Comparison of ENCODE assay signal across 1 cellular context in genomic region chr1:17122449-17123194, GRCh38.
TF ChIP-seq lines count a peak whose summit lies in the region.

No MANE protein-coding gene starts in this region.

TF ChIP-seq in HEK293, 187 proteins besides CTCF, POLR2A, EP300 and RAD21 (continued from another document):
- TF ChIP-seq, protein P1, sequence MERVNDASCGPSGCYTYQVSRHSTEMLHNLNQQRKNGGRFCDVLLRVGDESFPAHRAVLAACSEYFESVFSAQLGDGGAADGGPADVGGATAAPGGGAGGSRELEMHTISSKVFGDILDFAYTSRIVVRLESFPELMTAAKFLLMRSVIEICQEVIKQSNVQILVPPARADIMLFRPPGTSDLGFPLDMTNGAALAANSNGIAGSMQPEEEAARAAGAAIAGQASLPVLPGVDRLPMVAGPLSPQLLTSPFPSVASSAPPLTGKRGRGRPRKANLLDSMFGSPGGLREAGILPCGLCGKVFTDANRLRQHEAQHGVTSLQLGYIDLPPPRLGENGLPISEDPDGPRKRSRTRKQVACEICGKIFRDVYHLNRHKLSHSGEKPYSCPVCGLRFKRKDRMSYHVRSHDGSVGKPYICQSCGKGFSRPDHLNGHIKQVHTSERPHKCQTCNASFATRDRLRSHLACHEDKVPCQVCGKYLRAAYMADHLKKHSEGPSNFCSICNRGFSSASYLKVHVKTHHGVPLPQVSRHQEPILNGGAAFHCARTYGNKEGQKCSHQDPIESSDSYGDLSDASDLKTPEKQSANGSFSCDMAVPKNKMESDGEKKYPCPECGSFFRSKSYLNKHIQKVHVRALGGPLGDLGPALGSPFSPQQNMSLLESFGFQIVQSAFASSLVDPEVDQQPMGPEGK (tag by site-specific recombination; IDR thresholded peaks at IDR 0.05): 0 out of 2 replicates have a peak, but pooled peaks have one; percentile 13
- no peak for TF ChIP-seq ZNF140 (tag by site-specific recombination; IDR thresholded peaks at IDR 0.05)
- no peak for TF ChIP-seq KLF17 (tag by site-specific recombination; IDR thresholded peaks at IDR 0.05)
- TF ChIP-seq ZBTB17 (tag by site-specific recombination; IDR thresholded peaks at IDR 0.05): 0 out of 2 replicates have a peak, but pooled peaks have one; percentile 32
- TF ChIP-seq OSR2 (tag by site-specific recombination; IDR thresholded peaks at IDR 0.05): peak; percentile 86
- TF ChIP-seq ZNF76 (tag by site-specific recombination; IDR thresholded peaks at IDR 0.05; ENCODE audit: borderline replicate concordance, low read depth): no peak
TF ChIP-seq in HEK293: peak in this region for 9.
